ENCODE assay signal across 8 cellular contexts in genomic region chr18:3995476-3996102, GRCh38.
DNase-seq lines count a peak whose midpoint lies in the region; ATAC-seq, FAIRE-seq and TF ChIP-seq lines count a peak whose summit lies in the region.

No MANE protein-coding gene starts in this region.

- H2AFZ ChIP-seq in H1 (ENCODE audit: low read length), result no peak overlapping the region

- no peak overlapping the region for H4K8ac ChIP-seq in H1 (ENCODE audit: extremely low read depth, insufficient read depth, low read length)

- no peak for TF ChIP-seq EP300 in H1 (IDR thresholded peaks at IDR 0.05; ENCODE audit: borderline replicate concordance in 1 of 2, low read depth in 2 of 2, low read length in 2 of 2)

- no peak overlapping the region for H3K9ac ChIP-seq in H1 (replicated peaks in 1 of 4; ENCODE audit: extremely low read depth in 1 of 4, low read depth in 3 of 4, low read length in 3 of 4)

- WGBS in H1 (ENCODE audit: extremely low coverage in 1 of 2, insufficient coverage in 1 of 2, insufficient read length in 1 of 2, insufficient replicate concordance in 2 of 2, low coverage in 1 of 2, low lambda C conversion rate in 2 of 2, missing lambda C conversion rate in 1 of 2), 2 experiments, result 18% methylated on average over 8 of the region's 8 CpGs; no CpG with 5 or more reads in 1 of the 2 experiments

- H3K4ac ChIP-seq in H1 (replicated peaks; ENCODE audit: insufficient read length, low read depth, low read length), result no peak overlapping the region

- H2BK20ac ChIP-seq in H1 (ENCODE audit: low read length), result no peak overlapping the region

- TF ChIP-seq CTCF in GM12872 (IDR thresholded peaks at IDR 0.05; ENCODE audit: insufficient read depth, low read depth, low read length), result peak; percentile 79
- peak; percentile 21 to 66 (median 66) for TF ChIP-seq CTCF in H1 (IDR thresholded peaks at IDR 0.05; ENCODE audit: control extremely low read depth in 1 of 3, insufficient read depth in 1 of 3, low read depth in 1 of 3, low read length in 3 of 3)

- TF ChIP-seq RAD21 in H1 (IDR thresholded peaks at IDR 0.05 in 1 of 2, conservative IDR thresholded peaks at IDR 0.05 in 1 of 2; ENCODE audit: low read depth in 2 of 2, low read length in 2 of 2), result peak; percentile 72 to 76

- CTCF ChIA-PET in H1 (lab: Charles Lee; ENCODE audit: partially characterized antibody), result interaction anchor here (0.6 to 3.0 kb wide), 34 partner anchors 9 to 1752 kb away, joined by 3 to 27 read pairs (median 4); no protein-coding TSS in a partner anchor

- H3K79me1 ChIP-seq in H1 (ENCODE audit: low read depth, low read length), result no peaks in the 10 kb centered on the region

- peak; percentile 78 for ATAC-seq in HG02970 (IDR thresholded peaks at IDR 0.05; ENCODE audit: low FRiP score, unreplicated experiment)
- ATAC-seq in GM19455 (IDR thresholded peaks at IDR 0.05; ENCODE audit: unreplicated experiment), result no peak

- 0 out of 4 replicates have a peak, but pooled peaks cover 0 to 2% of the 10 kb centered on the region in 2 experiments for H3K9me3 ChIP-seq in H1 (ENCODE audit: insufficient read depth in 2 of 2, low read depth in 1 of 2, low read length in 1 of 2)

- no peak overlapping the region for H3K4me3 ChIP-seq in H1 (ENCODE audit: extremely low read depth in 1 of 4, insufficient read depth in 2 of 4, low read depth in 3 of 4, low read length in 4 of 4)

- no peak overlapping the region for H4K5ac ChIP-seq in H1 (ENCODE audit: insufficient read length, low read depth, low read length)

- H3K56ac ChIP-seq in H1 (replicated peaks; ENCODE audit: insufficient read length, low read depth, low read length), result no peak overlapping the region

- no peak overlapping the region; a peak in 1 of 4 replicates for H3K4me2 ChIP-seq in H1 (ENCODE audit: insufficient read depth in 1 of 2, low read depth in 2 of 2, low read length in 2 of 2)

- no peak for TF ChIP-seq POLR2A in H1 (IDR thresholded peaks at IDR 0.05; ENCODE audit: control extremely low read depth in 1 of 2, low read depth in 2 of 2, low read length in 2 of 2)

- H3K27ac ChIP-seq in H1 (ENCODE audit: low read depth, low read length), result no peak overlapping the region

- H3K36me3 ChIP-seq in H1 (ENCODE audit: control insufficient read depth in 2 of 4, insufficient read depth in 4 of 4, low read length in 3 of 4), result no peaks in the 10 kb centered on the region; a peak in 2 of 8 replicates

- no peak overlapping the region for H3K18ac ChIP-seq in H1 (ENCODE audit: extremely low read depth, low read length)

- no peak overlapping the region for H4K91ac ChIP-seq in H1 (replicated peaks; ENCODE audit: insufficient read length, low read length)

- H2BK12ac ChIP-seq in H1 (ENCODE audit: low read depth, low read length), result no peak overlapping the region

- no peaks in the 10 kb centered on the region for H3K27me3 ChIP-seq in H1 (replicated peaks in 1 of 4; ENCODE audit: control insufficient read depth in 3 of 4, extremely low read depth in 1 of 4, insufficient read depth in 3 of 4, low read length in 3 of 4)

- no peaks in the 10 kb centered on the region for H3K79me2 ChIP-seq in H1 (ENCODE audit: control insufficient read depth in 1 of 2, insufficient read depth in 2 of 2, low read length in 2 of 2)

- H2AK5ac ChIP-seq in H1 (ENCODE audit: low read depth, low read length), result no peak overlapping the region

- H4K20me1 ChIP-seq in H1 (replicated peaks in 1 of 2; ENCODE audit: control insufficient read depth in 1 of 2, insufficient read depth in 2 of 2, low read length in 2 of 2), result no peaks in the 10 kb centered on the region

- peaks cover 0 to 7% (median 3%) of the 10 kb centered on the region in 4 experiments; a peak in 4 of 7 replicates for H3K4me1 ChIP-seq in H1 (replicated peaks in 1 of 4; ENCODE audit: control insufficient read depth in 3 of 4, insufficient read depth in 4 of 4, low read length in 3 of 4)

- H3K23me2 ChIP-seq in H1 (ENCODE audit: low read depth, low read length), result no peaks in the 10 kb centered on the region

- no peak overlapping the region for H2BK15ac ChIP-seq in H1 (ENCODE audit: low read length)

- DNase-seq in NCI-H446 (lab: John Stamatoyannopoulos, UW) (peak; percentile 48 to 82), H1 (ENCODE audit: low read depth in 1 of 2, low spot score in 2 of 2) (peak in 1 of 2 experiments; percentile 69), myocyte (ENCODE audit: low read depth) (peak; percentile 74), stromal cell of bone marrow (ENCODE audit: low read depth) (peak; percentile 23)
- DNase-seq in activated CD4-positive, alpha-beta T cell treated with anti-CD3 and anti-CD28 coated beads for 48 hours, result peak; percentile 73

- no peak overlapping the region for H3K14ac ChIP-seq in H1 (ENCODE audit: insufficient read length)

- no peak overlapping the region for H3K23ac ChIP-seq in H1 (ENCODE audit: insufficient read length)

- no peak overlapping the region for H2BK5ac ChIP-seq in H1 (ENCODE audit: low read depth, low read length)

- H2BK120ac ChIP-seq in H1 (replicated peaks; ENCODE audit: low read depth, low read length), result no peak overlapping the region

- POLR2A ChIA-PET in H1 (lab: Charles Lee; ENCODE audit: partially characterized antibody), result no interaction called here

- peak; percentile 81 for FAIRE-seq in H1 (lab: Jason Lieb, UNC)

TF ChIP-seq in H1, 55 proteins besides CTCF, POLR2A, EP300 and RAD21:
- no peak for TF ChIP-seq JUN (IDR thresholded peaks at IDR 0.05; ENCODE audit: low read depth, low read length)
- no peak for TF ChIP-seq CHD1 (IDR thresholded peaks at IDR 0.05; ENCODE audit: low read depth, low read length)
- peak; percentile 28; the same call in 1 of the 2 replicates for TF ChIP-seq CREB1 (IDR thresholded peaks at IDR 0.05)
